Comparison of ENCODE assay signal across 19 cellular contexts in the genomic region with DNA sequence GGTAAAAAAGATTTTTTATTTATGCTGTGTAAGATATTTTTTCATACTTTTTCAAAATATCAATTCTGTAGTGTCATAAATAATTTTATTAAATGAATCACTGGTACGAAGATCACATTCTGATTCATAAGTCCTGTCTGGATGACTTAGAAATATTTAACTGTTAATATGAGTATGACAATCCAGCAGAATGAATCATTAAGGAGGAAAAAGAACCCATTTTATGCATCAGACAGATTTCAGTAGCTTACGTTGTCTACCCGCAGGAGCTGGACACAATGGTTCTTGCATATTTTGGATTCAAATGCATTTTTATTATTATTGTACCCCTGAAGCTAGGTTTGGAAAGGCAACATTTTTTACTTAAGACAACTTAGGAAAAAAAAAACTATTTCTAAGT.
DNase-seq lines count a peak whose midpoint lies in the region; ATAC-seq, FAIRE-seq and TF ChIP-seq lines count a peak whose summit lies in the region.
"Had no signal": no experiment of that assay in that cellular context is flagged by ENCODE, and none has a peak within 500 bp of the region (broad histone marks: within the 10 kb centered on the region; RNA-seq: fewer than 3 reads in every experiment).

No MANE protein-coding gene starts in this region.

- H3K36me3 ChIP-seq in ACC112 (ENCODE audit: insufficient read depth, low read length) (no peaks in the 10 kb centered on the region), small intestine (ENCODE audit: control insufficient read depth in 2 of 2, insufficient read depth in 2 of 2, low read length in 2 of 2) (no peaks in the 10 kb centered on the region), prostate gland (no peaks in the 10 kb centered on the region)
- H3K36me3 ChIP-seq: BE2C had no signal

- DNase-seq in NCI-H226 = peak; percentile 1
- DNase-seq in fibroblast of gingiva (ENCODE audit: low read depth) = peak; percentile 0
- peak; percentile 11 for DNase-seq in small intestine
- no peak for DNase-seq in prostate gland (ENCODE audit: low spot score)
- no peak for DNase-seq in right cardiac atrium
- DNase-seq in type B pancreatic cell (ENCODE audit: extremely low spot score, unreplicated experiment) = no peak
- DNase-seq: BE2C; CD8-positive, alpha-beta T cell; COR-L47; DMS153; DMS79 treated with DMSO at 0.1 percent for 48 hours; EL; IMR-90 had no signal

- H3K36me3 Mint-ChIP-seq in type B pancreatic cell = no peaks in the 10 kb centered on the region
- H3K36me3 Mint-ChIP-seq: CD14-positive monocyte; CD8-positive, alpha-beta T cell had no signal

- 44 to 76% methylated on average over 3 of the region's 3 CpGs; no CpG with 5 or more reads in 1 of the 3 donors for WGBS in small intestine, 3 donors
- 87% methylated on average over 3 of the region's 3 CpGs for WGBS in prostate gland
- 83% methylated on average over 3 of the region's 3 CpGs for WGBS in right cardiac atrium

- no peak overlapping the region for H3K27ac Mint-ChIP-seq in type B pancreatic cell
- H3K27ac Mint-ChIP-seq: CD14-positive monocyte; CD8-positive, alpha-beta T cell had no signal

- H3K9me3 ChIP-seq in small intestine (ENCODE audit: control insufficient read depth, low read depth) = no peaks in the 10 kb centered on the region
- no peaks in the 10 kb centered on the region for H3K9me3 ChIP-seq in prostate gland
- no peaks in the 10 kb centered on the region for H3K9me3 ChIP-seq in right cardiac atrium (ENCODE audit: control insufficient read depth, low read length)
- H3K9me3 ChIP-seq: BE2C had no signal

- no peaks in the 10 kb centered on the region for H3K9me3 Mint-ChIP-seq in type B pancreatic cell
- H3K9me3 Mint-ChIP-seq: CD14-positive monocyte; CD8-positive, alpha-beta T cell had no signal

- no peaks in the 10 kb centered on the region for H3K4me1 Mint-ChIP-seq in type B pancreatic cell (ENCODE audit: unreplicated experiment)
- H3K4me1 Mint-ChIP-seq: CD14-positive monocyte had no signal

- no peak for ATAC-seq in right cardiac atrium
- ATAC-seq: CD8-positive, alpha-beta T cell had no signal

- H3K27me3 Mint-ChIP-seq in type B pancreatic cell = no peaks in the 10 kb centered on the region

- H3K79me2 ChIP-seq in ACC112 (ENCODE audit: control insufficient read depth, insufficient read depth, low read length, unreplicated experiment) = no peaks in the 10 kb centered on the region

- H3K4me3 Mint-ChIP-seq in type B pancreatic cell = no peak overlapping the region
- H3K4me3 Mint-ChIP-seq: CD14-positive monocyte; CD8-positive, alpha-beta T cell had no signal

- intact Hi-C loops in prostate gland (cut with DNase I) (no loop called here), right cardiac atrium (cut with DNase I) (no loop called here)

- H3K4me3 ChIP-seq in ACC112 (ENCODE audit: low read depth, low read length) (peak overlapping the region; percentile 33), small intestine (ENCODE audit: low read depth in 1 of 2, low read length in 2 of 2) (no peak overlapping the region), prostate gland (no peak overlapping the region), right cardiac atrium (ENCODE audit: low read length) (no peak overlapping the region)

- no peak overlapping the region for H2AFZ ChIP-seq in ACC112 (ENCODE audit: low read length, unreplicated experiment)

- H3K4me1 ChIP-seq in ACC112 (ENCODE audit: control insufficient read depth, insufficient read depth, low read length, unreplicated experiment) = peaks cover 13% of the 10 kb centered on the region
- no peaks in the 10 kb centered on the region for H3K4me1 ChIP-seq in small intestine (ENCODE audit: control insufficient read depth in 2 of 2, insufficient read depth in 1 of 2, low read depth in 1 of 2, low read length in 1 of 2)
- H3K4me1 ChIP-seq in prostate gland (replicated peaks) = no peaks in the 10 kb centered on the region
- no peaks in the 10 kb centered on the region for H3K4me1 ChIP-seq in right cardiac atrium (ENCODE audit: control insufficient read depth, insufficient read depth, low read length)
- H3K4me1 ChIP-seq: BE2C had no signal

- peak overlapping the region; percentile 50 for H3K27ac ChIP-seq in ACC112 (ENCODE audit: low read depth, low read length)
- H3K27ac ChIP-seq in small intestine (ENCODE audit: low read depth in 1 of 2, low read length in 1 of 2) = no peak overlapping the region
- no peak overlapping the region for H3K27ac ChIP-seq in prostate gland
- H3K27ac ChIP-seq in right cardiac atrium (ENCODE audit: low read length) = no peak overlapping the region

- H3K27me3 ChIP-seq in ACC112 (ENCODE audit: insufficient read depth, low read length) (no peaks in the 10 kb centered on the region), small intestine (ENCODE audit: control insufficient read depth in 2 of 2, insufficient read depth in 2 of 2, low read length in 2 of 2) (no peaks in the 10 kb centered on the region), prostate gland (replicated peaks; ENCODE audit: insufficient read depth) (no peaks in the 10 kb centered on the region), right cardiac atrium (ENCODE audit: control insufficient read depth, insufficient read depth) (no peaks in the 10 kb centered on the region)
- H3K27me3 ChIP-seq: BE2C had no signal

- no peak for TF ChIP-seq POLR2A in prostate gland (IDR thresholded peaks at IDR 0.05)

- no peak for TF ChIP-seq CTCF in prostate gland (IDR thresholded peaks at IDR 0.05)
- no peak for TF ChIP-seq CTCF in type B pancreatic cell (conservative IDR thresholded peaks at IDR 0.05)

- FAIRE-seq in small intestine (lab: Jason Lieb, UNC) = no peak
- FAIRE-seq: D721Med, G401.6, GM19239, H54 had no signal

Comparison
In these comparisons a context has a peak if more than half of its experiments do, and no peak if none do; other contexts are left out.
1. DNase-seq: peak in NCI-H226 (single experiment), fibroblast of gingiva (single experiment) and small intestine (single experiment); none in prostate gland (single experiment), right cardiac atrium (0 of 3) and type B pancreatic cell (single experiment).